ENCODE assay signal across 2 cellular contexts in genomic region chr6:46638650-46639049, GRCh38.
TF ChIP-seq lines count a peak whose summit lies in the region.

No MANE protein-coding gene starts in this region.

TF ChIP-seq in A549, 52 proteins besides CTCF, POLR2A, EP300 and RAD21:
- no peak for TF ChIP-seq HES2 (IDR thresholded peaks at IDR 0.05)

TF ChIP-seq in HEK293, 187 proteins besides CTCF, POLR2A, EP300 and RAD21:
- TF ChIP-seq ZNF398 (tag by site-specific recombination; IDR thresholded peaks at IDR 0.05) = 0 out of 2 replicates have a peak, but pooled peaks have one; percentile 20
- TF ChIP-seq ZNF280D (tag by site-specific recombination; IDR thresholded peaks at IDR 0.05) = no peak
